ENCODE assay signal across 14 cellular contexts in genomic region chr1:41238311-41239094, GRCh38. TPM values are rescaled to one million over a fixed set of nuclear protein-coding genes. Genes with fewer than 3 reads are reported as not detected.
DNase-seq lines count a peak whose midpoint lies in the region; ATAC-seq and TF ChIP-seq lines count a peak whose summit lies in the region.
"Had no signal": no experiment of that assay in that cellular context is flagged by ENCODE, and none has a peak within 500 bp of the region (broad histone marks: within the 10 kb centered on the region; RNA-seq: fewer than 3 reads in every experiment).

No MANE protein-coding gene starts in this region.

- peak; percentile 98 for DNase-seq in DMS 273 (lab: John Stamatoyannopoulos, UW; ENCODE audit: unreplicated experiment)
- DNase-seq in HCEC 1CT = peak; percentile 41
- peak; percentile 15 for DNase-seq in RWPE1 (ENCODE audit: low spot score)
- peak; percentile 20 for DNase-seq in fibroblast of villous mesenchyme (ENCODE audit: low read depth)
- no peak for DNase-seq in NK-92 (lab: John Stamatoyannopoulos, UW; ENCODE audit: unreplicated experiment)
- no peak for DNase-seq in NCI-H748 (lab: John Stamatoyannopoulos, UW; ENCODE audit: unreplicated experiment)
- DNase-seq in GDM1 (lab: John Stamatoyannopoulos, UW) = no peak
- DNase-seq: foreskin melanocyte; left lung; NCI-H1417; occipital lobe; stimulated activated naive CD4-positive, alpha-beta T cell treated with Interleukin-2 at 50 U/mL for 16 hours had no signal

- no peak overlapping the region for H3K4me3 ChIP-seq in fibroblast of villous mesenchyme (ENCODE audit: low read depth, low read length)
- H3K4me3 ChIP-seq: left lung had no signal

- no peak overlapping the region for H3K27ac ChIP-seq in RWPE1
- H3K27ac ChIP-seq: left lung had no signal

- CTCF ChIA-PET in RWPE1 (lab: Yijun Ruan, JAX) = no interaction called here

- POLR2A ChIA-PET in RWPE1 (lab: Yijun Ruan, JAX; ENCODE audit: low non-redundant PET) = no interaction called here

- ATAC-seq in GM19452 (IDR thresholded peaks at IDR 0.05; ENCODE audit: unreplicated experiment) = no peak
- ATAC-seq: left lung, WTC11 had no signal

- TF ChIP-seq CTCF in RWPE1 (conservative IDR thresholded peaks at IDR 0.05; ENCODE audit: low read depth) (no peak), fibroblast of villous mesenchyme (IDR thresholded peaks at IDR 0.05; ENCODE audit: insufficient read depth, low read depth, low read length) (no peak)

RNA-seq across cellular contexts. Expression of gene SCMH1, which starts 3.6 kb away (rescaled TPM):
- 19.4 and 26.1 TPM in 2 replicates for total RNA-seq in fibroblast of villous mesenchyme

Comparison
In these comparisons a context has a peak if more than half of its experiments do, and no peak if none do; other contexts are left out.
1. DNase-seq: peak in DMS 273 (single experiment), HCEC 1CT (single experiment), RWPE1 (single experiment) and fibroblast of villous mesenchyme (single experiment); none in NK-92 (single experiment), NCI-H748 (single experiment) and GDM1 (single experiment).